Comparison of ENCODE assay signal across 8 cellular contexts in the genomic region with DNA sequence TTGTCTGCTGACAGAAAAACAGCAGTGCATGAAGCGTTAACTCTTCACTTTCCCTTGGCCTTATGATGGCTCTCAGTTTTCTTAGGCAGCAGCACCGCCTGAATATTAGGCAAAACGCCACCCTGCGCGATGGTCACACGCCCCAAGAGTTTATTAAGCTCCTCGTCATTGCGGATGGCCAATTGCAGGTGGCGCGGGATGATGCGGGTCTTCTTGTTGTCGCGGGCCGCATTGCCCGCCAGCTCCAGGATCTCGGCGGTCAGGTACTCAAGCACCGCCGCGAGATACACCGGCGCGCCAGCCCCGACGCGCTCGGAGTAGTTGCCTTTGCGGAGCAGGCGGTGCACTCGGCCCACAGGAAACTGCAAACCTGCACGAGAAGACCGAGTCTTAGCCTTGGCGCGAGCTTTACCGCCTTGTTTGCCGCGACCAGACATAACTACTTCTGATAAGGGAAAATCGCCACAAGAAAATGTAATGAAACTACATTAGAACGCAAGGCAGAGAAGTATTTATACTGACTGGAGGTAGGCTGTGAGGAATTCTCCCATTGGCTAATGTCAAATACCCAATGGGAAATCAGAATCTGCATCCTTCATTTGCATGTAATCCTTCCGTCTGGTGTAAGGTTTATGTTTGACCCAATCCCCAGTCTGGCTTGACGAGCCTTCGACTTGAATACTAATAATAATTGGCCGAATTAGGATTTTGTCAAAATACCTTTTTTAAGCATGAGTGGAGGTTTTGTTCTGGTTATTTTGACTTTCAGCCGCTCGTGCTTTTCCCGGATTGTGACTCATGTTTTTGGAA. TPM values are rescaled to one million over a fixed set of nuclear protein-coding genes. Genes with fewer than 3 reads are reported as not detected.
DNase-seq lines count a peak whose midpoint lies in the region; ATAC-seq and TF ChIP-seq lines count a peak whose summit lies in the region.

No MANE protein-coding gene starts in this region.

- peak in 13 of 14 donors; percentile 14 to 93 (median 51) for DNase-seq in C1 segment of cervical spinal cord (lab: John Stamatoyannopoulos, UW)
- DNase-seq in NCI-H226, result peak; percentile 92
- DNase-seq in colonic mucosa, result peak; percentile 71
- DNase-seq in kidney tubule cell (ENCODE audit: low spot score), result peak; percentile 96
- peak; percentile 52 for DNase-seq in stimulated activated CD4-positive, alpha-beta T cell treated with anti-CD3 and anti-CD28 coated beads, Interleukin-4, amount 100 ng/mL, for 1 hour

- H3K9me3 ChIP-seq in colonic mucosa, result no peaks in the 10 kb centered on the region

- H3K27me3 ChIP-seq in colonic mucosa, result no peaks in the 10 kb centered on the region

- intact Hi-C loops in colonic mucosa (cut with DNase I), result no loop called here

- TF ChIP-seq CTCF in WI38 (IDR thresholded peaks at IDR 0.05; ENCODE audit: low read depth, low read length) (no peak), colonic mucosa (IDR thresholded peaks at IDR 0.05) (no peak)

- peaks cover 6% of the 10 kb centered on the region for H3K4me1 ChIP-seq in colonic mucosa

- H3K36me3 ChIP-seq in colonic mucosa, result no peaks in the 10 kb centered on the region

- peak overlapping the region; percentile 97 for H3K27ac ChIP-seq in colonic mucosa

- H3K9ac ChIP-seq in colonic mucosa (ENCODE audit: low read depth in 2 of 2, low read length in 2 of 2), result peak overlapping the region; percentile 67 to 86

- ATAC-seq in GM19043 (IDR thresholded peaks at IDR 0.05; ENCODE audit: low read depth, unreplicated experiment), result peak; percentile 52
- peak; percentile 54 for ATAC-seq in HG03196 (IDR thresholded peaks at IDR 0.05; ENCODE audit: unreplicated experiment)

- H3K4me3 ChIP-seq in WI38 (ENCODE audit: low read depth, low read length) (peak overlapping the region; percentile 63), colonic mucosa (peak overlapping the region; percentile 49)

RNA-seq across cellular contexts. Expression of gene HFE, which starts 53.9 kb away (rescaled TPM):
- 10 to 100 TPM; 11.1 to 11.8 TPM for total RNA-seq in colonic mucosa

Comparison
In these comparisons a context has a peak if more than half of its experiments do, and no peak if none do; other contexts are left out.
1. Peak in every context shown above with its lines: DNase-seq, ATAC-seq, H3K4me3 ChIP-seq and H3K27ac ChIP-seq.